Comparison of ENCODE assay signal across 1 cellular context in the genomic region with DNA sequence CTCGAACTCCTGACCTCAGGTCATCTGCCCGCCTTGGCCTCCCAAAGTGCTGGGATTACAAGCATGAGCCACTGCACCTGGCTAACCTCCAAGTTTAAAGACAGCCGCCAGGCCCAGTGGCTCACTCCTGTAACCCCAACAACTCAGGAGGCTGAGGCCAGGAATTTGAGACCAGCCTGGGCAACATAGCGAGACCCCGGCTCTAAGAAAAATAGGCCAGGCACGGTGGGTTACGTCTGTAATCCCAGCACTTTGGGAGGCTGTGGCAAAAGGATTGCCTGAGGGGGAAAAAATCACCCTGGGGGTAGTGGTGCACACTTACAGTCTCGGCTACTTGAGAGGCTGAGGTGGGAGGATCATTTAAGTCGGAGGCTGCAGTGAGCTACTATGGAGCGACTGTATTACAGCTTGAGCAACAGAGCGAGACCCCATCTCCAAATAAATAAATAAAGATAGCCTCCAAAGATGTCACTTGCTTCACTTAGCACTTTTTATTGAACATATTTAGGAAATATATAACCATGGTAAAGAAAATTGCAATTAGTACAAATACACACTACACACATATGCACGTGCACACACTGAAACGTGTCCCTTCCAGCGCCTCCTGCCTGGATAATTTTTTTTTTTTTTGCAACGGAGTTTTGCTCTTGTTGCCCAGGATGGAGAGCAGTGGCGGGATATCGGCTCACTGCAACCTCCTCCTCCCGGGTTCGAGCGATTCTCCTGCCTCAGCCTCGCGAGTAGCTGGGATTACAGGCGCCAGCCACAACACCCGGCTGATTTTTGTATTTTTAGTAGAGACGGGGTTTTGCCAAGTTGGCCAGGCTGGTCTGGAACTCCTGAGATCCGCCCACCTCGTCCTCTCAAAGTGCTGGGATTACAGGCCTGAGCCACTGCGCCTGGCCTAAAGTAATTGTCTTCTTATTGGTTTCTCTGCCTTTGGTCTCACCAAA.
TF ChIP-seq lines count a peak whose summit lies in the region.

No MANE protein-coding gene starts in this region.

TF ChIP-seq in K562, 482 proteins besides CTCF, POLR2A, EP300 and RAD21:
- TF ChIP-seq ZNF121 (CRISPR knock-in tag; conservative IDR thresholded peaks at IDR 0.05), result peak; percentile 45; the same call in 1 of the 2 replicates
- TF ChIP-seq, protein P1, sequence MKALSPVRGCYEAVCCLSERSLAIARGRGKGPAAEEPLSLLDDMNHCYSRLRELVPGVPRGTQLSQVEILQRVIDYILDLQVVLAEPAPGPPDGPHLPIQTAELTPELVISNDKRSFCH (CRISPR knock-in tag; IDR thresholded peaks at IDR 0.05), result no peak
- TF ChIP-seq, protein P1 (tag; IDR thresholded peaks at IDR 0.05), result no peak
- TF ChIP-seq, protein P2, sequence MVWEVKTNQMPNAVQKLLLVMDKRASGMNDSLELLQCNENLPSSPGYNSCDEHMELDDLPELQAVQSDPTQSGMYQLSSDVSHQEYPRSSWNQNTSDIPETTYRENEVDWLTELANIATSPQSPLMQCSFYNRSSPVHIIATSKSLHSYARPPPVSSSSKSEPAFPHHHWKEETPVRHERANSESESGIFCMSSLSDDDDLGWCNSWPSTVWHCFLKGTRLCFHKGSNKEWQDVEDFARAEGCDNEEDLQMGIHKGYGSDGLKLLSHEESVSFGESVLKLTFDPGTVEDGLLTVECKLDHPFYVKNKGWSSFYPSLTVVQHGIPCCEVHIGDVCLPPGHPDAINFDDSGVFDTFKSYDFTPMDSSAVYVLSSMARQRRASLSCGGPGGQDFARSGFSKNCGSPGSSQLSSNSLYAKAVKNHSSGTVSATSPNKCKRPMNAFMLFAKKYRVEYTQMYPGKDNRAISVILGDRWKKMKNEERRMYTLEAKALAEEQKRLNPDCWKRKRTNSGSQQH (CRISPR knock-in tag; IDR thresholded peaks at IDR 0.05), result no peak
- TF ChIP-seq, protein P3, sequence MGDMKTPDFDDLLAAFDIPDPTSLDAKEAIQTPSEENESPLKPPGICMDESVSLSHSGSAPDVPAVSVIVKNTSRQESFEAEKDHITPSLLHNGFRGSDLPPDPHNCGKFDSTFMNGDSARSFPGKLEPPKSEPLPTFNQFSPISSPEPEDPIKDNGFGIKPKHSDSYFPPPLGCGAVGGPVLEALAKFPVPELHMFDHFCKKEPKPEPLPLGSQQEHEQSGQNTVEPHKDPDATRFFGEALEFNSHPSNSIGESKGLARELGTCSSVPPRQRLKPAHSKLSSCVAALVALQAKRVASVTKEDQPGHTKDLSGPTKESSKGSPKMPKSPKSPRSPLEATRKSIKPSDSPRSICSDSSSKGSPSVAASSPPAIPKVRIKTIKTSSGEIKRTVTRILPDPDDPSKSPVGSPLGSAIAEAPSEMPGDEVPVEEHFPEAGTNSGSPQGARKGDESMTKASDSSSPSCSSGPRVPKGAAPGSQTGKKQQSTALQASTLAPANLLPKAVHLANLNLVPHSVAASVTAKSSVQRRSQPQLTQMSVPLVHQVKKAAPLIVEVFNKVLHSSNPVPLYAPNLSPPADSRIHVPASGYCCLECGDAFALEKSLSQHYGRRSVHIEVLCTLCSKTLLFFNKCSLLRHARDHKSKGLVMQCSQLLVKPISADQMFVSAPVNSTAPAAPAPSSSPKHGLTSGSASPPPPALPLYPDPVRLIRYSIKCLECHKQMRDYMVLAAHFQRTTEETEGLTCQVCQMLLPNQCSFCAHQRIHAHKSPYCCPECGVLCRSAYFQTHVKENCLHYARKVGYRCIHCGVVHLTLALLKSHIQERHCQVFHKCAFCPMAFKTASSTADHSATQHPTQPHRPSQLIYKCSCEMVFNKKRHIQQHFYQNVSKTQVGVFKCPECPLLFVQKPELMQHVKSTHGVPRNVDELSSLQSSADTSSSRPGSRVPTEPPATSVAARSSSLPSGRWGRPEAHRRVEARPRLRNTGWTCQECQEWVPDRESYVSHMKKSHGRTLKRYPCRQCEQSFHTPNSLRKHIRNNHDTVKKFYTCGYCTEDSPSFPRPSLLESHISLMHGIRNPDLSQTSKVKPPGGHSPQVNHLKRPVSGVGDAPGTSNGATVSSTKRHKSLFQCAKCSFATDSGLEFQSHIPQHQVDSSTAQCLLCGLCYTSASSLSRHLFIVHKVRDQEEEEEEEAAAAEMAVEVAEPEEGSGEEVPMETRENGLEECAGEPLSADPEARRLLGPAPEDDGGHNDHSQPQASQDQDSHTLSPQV (IDR thresholded peaks at IDR 0.05), result no peak
- TF ChIP-seq, protein P4, sequence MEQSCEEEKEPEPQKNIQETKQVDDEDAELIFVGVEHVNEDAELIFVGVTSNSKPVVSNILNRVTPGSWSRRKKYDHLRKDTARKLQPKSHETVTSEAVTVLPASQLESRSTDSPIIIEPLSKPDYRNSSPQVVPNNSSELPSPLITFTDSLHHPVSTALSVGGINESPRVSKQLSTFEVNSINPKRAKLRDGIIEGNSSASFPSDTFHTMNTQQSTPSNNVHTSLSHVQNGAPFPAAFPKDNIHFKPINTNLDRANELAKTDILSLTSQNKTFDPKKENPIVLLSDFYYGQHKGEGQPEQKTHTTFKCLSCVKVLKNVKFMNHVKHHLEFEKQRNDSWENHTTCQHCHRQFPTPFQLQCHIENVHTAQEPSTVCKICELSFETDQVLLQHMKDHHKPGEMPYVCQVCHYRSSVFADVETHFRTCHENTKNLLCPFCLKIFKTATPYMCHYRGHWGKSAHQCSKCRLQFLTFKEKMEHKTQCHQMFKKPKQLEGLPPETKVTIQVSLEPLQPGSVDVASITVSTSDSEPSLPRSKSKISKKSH (CRISPR knock-in tag; IDR thresholded peaks at IDR 0.05), result no peak
TF ChIP-seq in K562: peak in this region for 1.
